ENCODE assay signal across 1 cellular context in genomic region chr17:11493947-11494346, GRCh38.
TF ChIP-seq lines count a peak whose summit lies in the region.

No MANE protein-coding gene starts in this region.

TF ChIP-seq in WTC11, 78 proteins besides CTCF, POLR2A, EP300 and RAD21 (continued from another document):
- TF ChIP-seq ZNF532 (CRISPR knock-in tag; IDR thresholded peaks at IDR 0.05; ENCODE audit: borderline replicate concordance) = no peak
TF ChIP-seq in WTC11: peak in this region for 0.
